8 cellular contexts compared by ENCODE assay signal in genomic region chr5:59380350-59380951, GRCh38.
DNase-seq lines count a peak whose midpoint lies in the region; ATAC-seq and TF ChIP-seq lines count a peak whose summit lies in the region.
"Had no signal": no experiment of that assay in that cellular context is flagged by ENCODE, and none has a peak within 500 bp of the region (broad histone marks: within the 10 kb centered on the region; RNA-seq: fewer than 3 reads in every experiment).

No MANE protein-coding gene starts in this region.

- peak; percentile 86 for DNase-seq in ELR (ENCODE audit: low read depth)
- DNase-seq in NCI-H524 treated with DMSO at 0.1 percent for 48 hours (lab: John Stamatoyannopoulos, UW), result peak; percentile 57
- DNase-seq in adipocyte (ENCODE audit: low read depth), result peak; percentile 81
- DNase-seq in hepatocyte (ENCODE audit: low spot score), result peak; percentile 73

- no peak overlapping the region for H3K27ac ChIP-seq in hepatocyte

- H3K27me3 ChIP-seq in adipocyte (replicated peaks; ENCODE audit: control insufficient read depth, insufficient read depth, low read length) (no peaks in the 10 kb centered on the region), hepatocyte (no peaks in the 10 kb centered on the region)

- no peaks in the 10 kb centered on the region for H3K27me3 Mint-ChIP-seq in stimulated activated memory B cell treated with anti-CD40 and anti-IgM and Interleukin-4, amounts not matched to agents 10 μg/mL and 1 μg/mL and 100 μg/mL, for 72 hours
- H3K27me3 Mint-ChIP-seq: dendritic cell treated with granulocyte-macrophage colony-stimulating factor and Interleukin-4, amounts not matched to agents 40 ng/mL and 50 ng/mL, for 4 days had no signal

- H3K4me1 ChIP-seq in adipocyte (ENCODE audit: control insufficient read depth, insufficient read depth, low read length) (no peaks in the 10 kb centered on the region), hepatocyte (ENCODE audit: insufficient read depth) (peaks cover 4% of the 10 kb centered on the region)

- peak; percentile 69 for TF ChIP-seq CTCF in hepatocyte (IDR thresholded peaks at IDR 0.05; ENCODE audit: poor library complexity)

- peak overlapping the region; percentile 56 for H3K27ac Mint-ChIP-seq in stimulated activated memory B cell treated with anti-CD40 and anti-IgM and Interleukin-4, amounts not matched to agents 10 μg/mL and 1 μg/mL and 100 μg/mL, for 72 hours
- H3K27ac Mint-ChIP-seq: dendritic cell treated with granulocyte-macrophage colony-stimulating factor and Interleukin-4, amounts not matched to agents 40 ng/mL and 50 ng/mL, for 4 days had no signal

- H3K9ac ChIP-seq in adipocyte (ENCODE audit: low read length), result no peak overlapping the region

- H3K4me1 Mint-ChIP-seq in stimulated activated memory B cell treated with anti-CD40 and anti-IgM and Interleukin-4, amounts not matched to agents 10 μg/mL and 1 μg/mL and 100 μg/mL, for 72 hours, result peaks cover 6% of the 10 kb centered on the region

- no peak overlapping the region for H3K4me3 ChIP-seq in adipocyte (ENCODE audit: low read length)
- H3K4me3 ChIP-seq in hepatocyte, result no peak overlapping the region

- H3K36me3 Mint-ChIP-seq in stimulated activated memory B cell treated with anti-CD40 and anti-IgM and Interleukin-4, amounts not matched to agents 10 μg/mL and 1 μg/mL and 100 μg/mL, for 72 hours, result peaks cover 18% of the 10 kb centered on the region

- no peaks in the 10 kb centered on the region for H3K9me2 ChIP-seq in hepatocyte (replicated peaks; ENCODE audit: insufficient read depth)

- peaks cover 9% of the 10 kb centered on the region for H3K9me3 Mint-ChIP-seq in stimulated activated memory B cell treated with anti-CD40 and anti-IgM and Interleukin-4, amounts not matched to agents 10 μg/mL and 1 μg/mL and 100 μg/mL, for 72 hours

- no peaks in the 10 kb centered on the region for H3K79me2 ChIP-seq in hepatocyte

- no peak overlapping the region for H3K4me3 Mint-ChIP-seq in stimulated activated memory B cell treated with anti-CD40 and anti-IgM and Interleukin-4, amounts not matched to agents 10 μg/mL and 1 μg/mL and 100 μg/mL, for 72 hours
- H3K4me3 Mint-ChIP-seq: dendritic cell treated with granulocyte-macrophage colony-stimulating factor and Interleukin-4, amounts not matched to agents 40 ng/mL and 50 ng/mL, for 4 days had no signal

- no peaks in the 10 kb centered on the region for H3K36me3 ChIP-seq in adipocyte (ENCODE audit: control insufficient read depth, insufficient read depth, low read length, severe bottlenecking)
- no peaks in the 10 kb centered on the region for H3K36me3 ChIP-seq in hepatocyte (replicated peaks; ENCODE audit: insufficient read depth, low read depth)

- no peak overlapping the region for H3K4me2 ChIP-seq in hepatocyte

- no peaks in the 10 kb centered on the region for H4K20me1 ChIP-seq in hepatocyte (ENCODE audit: insufficient read depth, poor library complexity, severe bottlenecking)

- ATAC-seq in GM19397 (IDR thresholded peaks at IDR 0.05; ENCODE audit: unreplicated experiment), result peak; percentile 99
- peak; percentile 100 for ATAC-seq in HG03354 (IDR thresholded peaks at IDR 0.05; ENCODE audit: poor library complexity, severe bottlenecking, unreplicated experiment)
- ATAC-seq in stimulated activated memory B cell treated with anti-CD40 and anti-IgM and Interleukin-4, amounts not matched to agents 10 μg/mL and 1 μg/mL and 100 μg/mL, for 72 hours, result peak; percentile 95

- H3K9me3 ChIP-seq in adipocyte (ENCODE audit: control insufficient read depth, low read length) (peaks cover 3% of the 10 kb centered on the region), hepatocyte (ENCODE audit: low read depth) (no peaks in the 10 kb centered on the region)

- no peak overlapping the region for H2AFZ ChIP-seq in hepatocyte

- WGBS in hepatocyte (ENCODE audit: low lambda C conversion rate, missing lambda C conversion rate), result 24% methylated on average over 1 of the region's 1 CpG
